28 cellular contexts compared by ENCODE assay signal in the genomic region with DNA sequence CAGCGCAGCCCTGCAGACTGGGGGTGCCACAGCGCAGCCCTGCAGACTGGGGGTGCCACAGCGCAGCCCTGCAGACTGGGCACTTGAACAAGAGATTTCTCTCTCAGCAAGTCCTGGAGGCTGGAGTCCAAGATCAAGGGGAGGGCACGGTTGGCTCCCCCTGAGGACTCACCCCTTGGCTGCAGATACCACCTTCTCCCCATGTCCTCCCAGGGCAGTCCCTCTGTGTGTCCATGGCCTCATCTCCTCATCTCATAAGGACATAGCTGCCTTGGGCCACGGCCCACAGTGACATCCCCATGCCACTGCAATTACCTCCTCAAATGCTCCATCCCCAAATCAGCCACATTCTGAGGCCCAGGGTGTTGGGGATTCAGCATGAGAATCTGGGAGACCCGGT.
"Had no signal": no experiment of that assay in that cellular context is flagged by ENCODE, and none has a peak within 500 bp of the region (broad histone marks: within the 10 kb centered on the region; RNA-seq: fewer than 3 reads in every experiment).

No MANE protein-coding gene starts in this region.

- H3K4me3 ChIP-seq: esophagus muscularis mucosa, heart left ventricle, lower lobe of right lung, ovary, prostate gland, SJSA1, uterus had no signal

- DNase-seq: activated CD4-positive, alpha-beta memory T cell treated with anti-CD3 and anti-CD28 coated beads for 36 hours; activated CD4-positive, alpha-beta T cell treated with anti-CD3 and anti-CD28 coated beads for 48 hours; activated naive CD4-positive, alpha-beta T cell; activated T-cell treated with anti-CD3 and anti-CD28 coated beads for 4 hours; activated T-cell treated with anti-CD3 and anti-CD28 coated beads, Interleukin-2, amount 50 U/mL, for 72 hours; amniotic stem cell; dermis blood vessel endothelial cell; effector CD4-positive, alpha-beta T cell; foreskin keratinocyte; hypothalamus; immature natural killer cell; lower lobe of right lung; mesenchymal stem cell; ovary; retina; stimulated activated CD4-positive, alpha-beta T cell treated with anti-CD3 and anti-CD28 coated beads, Interleukin-2, amount 100 ng/mL, for 48 hours; stimulated activated naive CD8-positive, alpha-beta T cell treated with anti-CD3 and anti-CD28 coated beads, Interleukin-15, amount 100 ng/mL, for 72 hours; substantia nigra; uterus had no signal

- H3K4me3 Mint-ChIP-seq: activated CD4-positive, alpha-beta memory T cell treated with anti-CD3 and anti-CD28 coated beads for 36 hours; activated T-cell treated with anti-CD3 and anti-CD28 coated beads, Interleukin-2, amount 50 U/mL, for 72 hours; central memory CD8-positive, alpha-beta T cell; immature natural killer cell; nephron; stimulated activated naive CD8-positive, alpha-beta T cell treated with anti-CD3 and anti-CD28 coated beads, Interleukin-15, amount 100 ng/mL, for 72 hours; type B pancreatic cell had no signal

- H3K36me3 ChIP-seq: heart left ventricle, lower lobe of right lung, neutrophil, ovary, prostate gland, SJSA1, uterus had no signal

- H3K9me3 ChIP-seq: esophagus muscularis mucosa, heart left ventricle, lower lobe of right lung, neutrophil, ovary, prostate gland, SJSA1, uterus had no signal

- H3K27me3 ChIP-seq: foreskin keratinocyte, neutrophil, ovary, uterus had no signal

- H3K9me3 Mint-ChIP-seq: activated CD4-positive, alpha-beta memory T cell treated with anti-CD3 and anti-CD28 coated beads for 36 hours; central memory CD8-positive, alpha-beta T cell; immature natural killer cell; stimulated activated naive CD8-positive, alpha-beta T cell treated with anti-CD3 and anti-CD28 coated beads, Interleukin-15, amount 100 ng/mL, for 72 hours; type B pancreatic cell had no signal

- H3K27ac Mint-ChIP-seq: activated CD4-positive, alpha-beta memory T cell treated with anti-CD3 and anti-CD28 coated beads for 36 hours; activated T-cell treated with anti-CD3 and anti-CD28 coated beads, Interleukin-2, amount 50 U/mL, for 72 hours; immature natural killer cell; nephron; stimulated activated naive CD8-positive, alpha-beta T cell treated with anti-CD3 and anti-CD28 coated beads, Interleukin-15, amount 100 ng/mL, for 72 hours; type B pancreatic cell had no signal

- H3K27ac ChIP-seq: esophagus muscularis mucosa, foreskin keratinocyte, lower lobe of right lung, neutrophil, ovary, prostate gland, SJSA1, uterus had no signal

- H3K4me1 Mint-ChIP-seq: nephron had no signal

- H3K4me1 ChIP-seq: foreskin keratinocyte, lower lobe of right lung, prostate gland, SJSA1, uterus had no signal

- ATAC-seq: activated T-cell treated with anti-CD3 and anti-CD28 coated beads, Interleukin-2, amount 50 U/mL, for 72 hours; foreskin keratinocyte; heart left ventricle; left lobe of liver; lower lobe of right lung; stimulated activated naive CD8-positive, alpha-beta T cell treated with anti-CD3 and anti-CD28 coated beads, Interleukin-15, amount 100 ng/mL, for 72 hours had no signal

- H3K36me3 Mint-ChIP-seq: activated CD4-positive, alpha-beta memory T cell treated with anti-CD3 and anti-CD28 coated beads for 36 hours; immature natural killer cell; type B pancreatic cell had no signal
